Comparison of ENCODE assay signal across 11 cellular contexts in the genomic region with DNA sequence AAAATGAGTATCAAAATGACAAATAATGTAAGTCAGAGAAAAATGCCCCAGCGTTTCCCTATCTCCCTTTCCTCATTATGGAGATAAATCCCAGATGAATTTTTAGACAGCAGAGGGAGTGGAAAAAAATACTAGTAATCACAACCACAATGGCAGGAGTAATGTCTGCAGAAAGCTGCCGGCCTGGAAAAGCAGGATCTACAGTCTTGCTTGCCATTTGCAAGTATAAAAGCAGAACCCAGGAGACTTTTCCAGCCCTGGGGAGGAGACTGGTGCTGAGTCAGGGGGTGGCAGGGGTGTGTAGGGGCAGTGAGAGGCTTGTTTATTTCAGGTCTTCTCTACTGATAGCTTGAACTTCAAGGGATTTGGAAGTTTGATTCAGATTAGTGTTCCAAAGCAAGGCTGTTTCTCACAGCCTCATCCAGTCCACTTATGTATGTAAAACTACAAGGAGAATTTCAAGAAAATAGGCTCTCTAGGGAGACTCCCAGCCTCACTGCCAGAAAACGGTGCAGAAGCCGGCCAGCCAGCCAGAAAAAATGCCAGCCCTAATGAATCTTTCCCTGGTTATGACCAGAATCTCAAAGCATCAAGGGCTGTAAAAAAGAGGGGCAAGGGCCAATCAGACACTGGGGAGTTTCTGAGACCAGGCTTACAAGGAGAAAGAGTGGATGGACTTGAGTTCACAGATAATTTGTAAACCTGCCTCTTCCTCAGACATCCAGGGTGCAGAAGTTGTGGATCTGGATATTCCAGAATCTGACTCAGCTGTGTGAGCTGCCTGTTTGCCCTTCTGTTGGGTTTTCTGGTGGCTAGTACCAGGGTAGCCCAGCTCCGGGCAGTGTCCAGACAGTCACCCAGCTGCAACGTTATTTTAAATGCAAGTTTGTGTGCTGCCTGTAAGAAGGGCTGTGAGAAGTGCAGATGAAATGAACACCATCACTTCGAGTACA.
DNase-seq lines count a peak whose midpoint lies in the region; ATAC-seq and TF ChIP-seq lines count a peak whose summit lies in the region.
"Had no signal": no experiment of that assay in that cellular context is flagged by ENCODE, and none has a peak within 500 bp of the region (broad histone marks: within the 10 kb centered on the region; RNA-seq: fewer than 3 reads in every experiment).

No MANE protein-coding gene starts in this region.

- H3K27me3 ChIP-seq in AG04450 (ENCODE audit: control insufficient read depth, insufficient read depth, low read length) (no peaks in the 10 kb centered on the region), body of pancreas (no peaks in the 10 kb centered on the region), heart left ventricle (peaks cover 0 to 5% (median 0%) of the 10 kb centered on the region in 9 donors)

- H3K27ac Mint-ChIP-seq in nephron progenitor cell = peak overlapping the region; percentile 28
- H3K27ac Mint-ChIP-seq in activated CD8-positive, alpha-beta T cell treated with anti-CD3 and anti-CD28 coated beads for 36 hours = no peak overlapping the region

- H3K36me3 ChIP-seq in body of pancreas (replicated peaks in 1 of 2; ENCODE audit: insufficient read depth in 1 of 2, low read depth in 2 of 2) (no peaks in the 10 kb centered on the region), heart left ventricle (no peaks in the 10 kb centered on the region)
- H3K36me3 ChIP-seq: thoracic aorta had no signal

- H3K27me3 Mint-ChIP-seq in nephron progenitor cell (ENCODE audit: low read depth, poor library complexity) = no peaks in the 10 kb centered on the region
- no peaks in the 10 kb centered on the region for H3K27me3 Mint-ChIP-seq in activated CD8-positive, alpha-beta T cell treated with anti-CD3 and anti-CD28 coated beads for 36 hours

- 36 to 43% methylated on average over 7 of the region's 7 CpGs for WGBS in body of pancreas, 2 donors
- WGBS in heart left ventricle, 4 donors = 35 to 41% (median 38%) methylated on average over 7 of the region's 7 CpGs

- H3K27ac ChIP-seq in AG04450 (ENCODE audit: low read depth, low read length) (peak overlapping the region; percentile 11), body of pancreas (no peak overlapping the region), heart left ventricle (no peak overlapping the region)
- H3K27ac ChIP-seq: psoas muscle, thoracic aorta had no signal

- no peak overlapping the region for H3K4me3 Mint-ChIP-seq in nephron progenitor cell
- H3K4me3 Mint-ChIP-seq in activated CD8-positive, alpha-beta T cell treated with anti-CD3 and anti-CD28 coated beads for 36 hours = no peak overlapping the region

- no peaks in the 10 kb centered on the region for H3K9me3 Mint-ChIP-seq in nephron progenitor cell
- no peaks in the 10 kb centered on the region for H3K9me3 Mint-ChIP-seq in activated CD8-positive, alpha-beta T cell treated with anti-CD3 and anti-CD28 coated beads for 36 hours

- CTCF ChIA-PET in AG04450 (lab: Charles Lee) = no interaction called here
- CTCF ChIA-PET in activated CD8-positive, alpha-beta T cell treated with anti-CD3 and anti-CD28 coated beads for 36 hours (lab: Charles Lee) = no interaction called here

- ATAC-seq in activated CD8-positive, alpha-beta T cell treated with anti-CD3 and anti-CD28 coated beads for 36 hours = no peak
- ATAC-seq in body of pancreas (no peak), heart left ventricle (no peak)
- ATAC-seq: psoas muscle had no signal

- peaks cover 25% of the 10 kb centered on the region for H3K4me1 Mint-ChIP-seq in nephron progenitor cell
- no peaks in the 10 kb centered on the region for H3K4me1 Mint-ChIP-seq in activated CD8-positive, alpha-beta T cell treated with anti-CD3 and anti-CD28 coated beads for 36 hours (ENCODE audit: low read depth)

- H3K4me1 ChIP-seq in body of pancreas = no peaks in the 10 kb centered on the region
- H3K4me1 ChIP-seq in heart left ventricle = no peaks in the 10 kb centered on the region
- H3K4me1 ChIP-seq: psoas muscle had no signal

- H3K36me3 Mint-ChIP-seq in nephron progenitor cell (ENCODE audit: low read depth) = no peaks in the 10 kb centered on the region
- no peaks in the 10 kb centered on the region for H3K36me3 Mint-ChIP-seq in activated CD8-positive, alpha-beta T cell treated with anti-CD3 and anti-CD28 coated beads for 36 hours (ENCODE audit: low read depth)

- DNase-seq in AG04450 (ENCODE audit: low read depth, low spot score) = no peak
- peak; percentile 8 for DNase-seq in UCSD-AML1 (lab: John Stamatoyannopoulos, UW; ENCODE audit: unreplicated experiment)
- peak; percentile 53 for DNase-seq in globus pallidus (ENCODE audit: low spot score)
- peak; percentile 11 for DNase-seq in nephron progenitor cell
- DNase-seq in activated CD8-positive, alpha-beta T cell treated with anti-CD3 and anti-CD28 coated beads for 36 hours = no peak
- no peak for DNase-seq in HUDEP-2 (lab: John Stamatoyannopoulos, UW; ENCODE audit: unreplicated experiment in 76 of 76)
- no peak for DNase-seq in body of pancreas
- DNase-seq in heart left ventricle = no peak
- DNase-seq: activated CD8-positive, alpha-beta memory T cell treated with anti-CD3 and anti-CD28 coated beads for 24 hours; psoas muscle had no signal

- no peak for TF ChIP-seq CTCF in AG04450 (IDR thresholded peaks at IDR 0.05; ENCODE audit: low read depth, low read length)
- no peak for TF ChIP-seq CTCF in nephron progenitor cell (IDR thresholded peaks at IDR 0.05)
- no peak for TF ChIP-seq CTCF in activated CD8-positive, alpha-beta T cell treated with anti-CD3 and anti-CD28 coated beads for 36 hours (IDR thresholded peaks at IDR 0.05)
- no peak for TF ChIP-seq CTCF in body of pancreas (IDR thresholded peaks at IDR 0.05)
- TF ChIP-seq CTCF in heart left ventricle (IDR thresholded peaks at IDR 0.05) = no peak

- no peaks in the 10 kb centered on the region for H3K9me3 ChIP-seq in AG04450 (ENCODE audit: control insufficient read depth, insufficient read depth, low read length)
- peaks cover 0 to 3% (median 0%) of the 10 kb centered on the region in 3 donors for H3K9me3 ChIP-seq in body of pancreas
- H3K9me3 ChIP-seq in heart left ventricle = no peaks in the 10 kb centered on the region
- H3K9me3 ChIP-seq: psoas muscle, thoracic aorta had no signal

- POLR2A ChIA-PET in AG04450 (lab: Yijun Ruan, JAX) = no interaction called here
- POLR2A ChIA-PET in activated CD8-positive, alpha-beta T cell treated with anti-CD3 and anti-CD28 coated beads for 36 hours (lab: Charles Lee) = no interaction called here

- intact Hi-C loops in activated CD8-positive, alpha-beta T cell treated with anti-CD3 and anti-CD28 coated beads for 36 hours (cut with micrococcal nuclease) = no loop called here
- intact Hi-C loops in body of pancreas (cut with DNase I) = no loop called here
- intact Hi-C loops in heart left ventricle (cut with DNase I) = no loop called here

- H3K4me3 ChIP-seq in AG04450 (ENCODE audit: low read depth, low read length) = no peak overlapping the region
- no peak overlapping the region for H3K4me3 ChIP-seq in body of pancreas
- H3K4me3 ChIP-seq in heart left ventricle = no peak overlapping the region
- H3K4me3 ChIP-seq: psoas muscle, thoracic aorta had no signal

- TF ChIP-seq POLR2A in body of pancreas (IDR thresholded peaks at IDR 0.05) (no peak), heart left ventricle (IDR thresholded peaks at IDR 0.05) (no peak)

Comparison
In these comparisons a context has a peak if more than half of its experiments do, and no peak if none do; other contexts are left out.
1. DNase-seq: peak in UCSD-AML1 (single experiment), globus pallidus (single experiment) and nephron progenitor cell (single experiment); none in AG04450 (single experiment), activated CD8-positive, alpha-beta T cell treated with anti-CD3 and anti-CD28 coated beads for 36 hours (single experiment), HUDEP-2 (0 of 76), body of pancreas (0 of 4) and heart left ventricle (0 of 5).